8 cellular contexts compared by ENCODE assay signal in genomic region chr11:59667812-59668187, GRCh38. TPM values are rescaled to one million over a fixed set of nuclear protein-coding genes. Genes with fewer than 3 reads are reported as not detected.
DNase-seq lines count a peak whose midpoint lies in the region; TF ChIP-seq lines count a peak whose summit lies in the region.

No MANE protein-coding gene starts in this region.

- DNase-seq in SJCRH30 (no peak), fibroblast of pulmonary artery (ENCODE audit: low read depth) (no peak), prostate gland (ENCODE audit: low spot score) (no peak), NOMO-1 treated with DMSO at 0.1 percent for 48 hours (lab: John Stamatoyannopoulos, UW; ENCODE audit: unreplicated experiment) (no peak), NCI-H1092 treated with DMSO at 0.1 percent for 48 hours (lab: John Stamatoyannopoulos, UW) (no peak), NCI-H1105 (lab: John Stamatoyannopoulos, UW) (no peak), NCI-H2171 treated with DMSO at 0.1 percent for 48 hours (lab: John Stamatoyannopoulos, UW) (no peak)

- H3K9me3 ChIP-seq in SJCRH30 (replicated peaks): no peaks in the 10 kb centered on the region
- H3K9me3 ChIP-seq in prostate gland: no peaks in the 10 kb centered on the region

- peak overlapping the region; percentile 95 for H3K4me3 ChIP-seq in GM08714 (ENCODE audit: low read length)
- H3K4me3 ChIP-seq in SJCRH30: peak overlapping the region; percentile 63
- H3K4me3 ChIP-seq in fibroblast of pulmonary artery (replicated peaks; ENCODE audit: low read depth, low read length): peak overlapping the region; percentile 89
- H3K4me3 ChIP-seq in prostate gland: peak overlapping the region; percentile 68 to 83

- H3K36me3 ChIP-seq in SJCRH30 (peaks cover 30% of the 10 kb centered on the region), prostate gland (no peaks in the 10 kb centered on the region)

- peaks cover 5% of the 10 kb centered on the region; the same call in 1 of the 2 replicates for H3K4me1 ChIP-seq in SJCRH30
- H3K4me1 ChIP-seq in prostate gland (replicated peaks): peaks cover 8% of the 10 kb centered on the region

- TF ChIP-seq POLR2A in prostate gland (IDR thresholded peaks at IDR 0.05): no peak

- intact Hi-C loops in prostate gland (cut with DNase I): loop anchor here (2.0 to 10.0 kb wide), 3 partner anchors 87 to 137 kb away; partner anchors contain the start of gene STX3

- 28% methylated on average over 3 of the region's 3 CpGs for WGBS in prostate gland

- TF ChIP-seq CTCF in fibroblast of pulmonary artery (IDR thresholded peaks at IDR 0.05; ENCODE audit: low read length, missing control alignments) (no peak), prostate gland (IDR thresholded peaks at IDR 0.05) (no peak)

- H3K27ac ChIP-seq in SJCRH30: no peak overlapping the region
- no peak overlapping the region for H3K27ac ChIP-seq in prostate gland

- H3K27me3 ChIP-seq in SJCRH30: no peaks in the 10 kb centered on the region
- no peaks in the 10 kb centered on the region for H3K27me3 ChIP-seq in prostate gland (replicated peaks; ENCODE audit: insufficient read depth)

RNA-seq across cellular contexts. Expression of gene PATL1, which starts 1.0 kb away (rescaled TPM):
- 27.5 and 31.2 TPM in 2 replicates for total RNA-seq in SJCRH30 (2014; rRNA removed; shearing (Covaris generic))
- total RNA-seq in prostate gland: 10 to 100 TPM; 10.3 to 26.2 TPM

RNA-seq across cellular contexts. Expression of gene OR10V1, which starts 45.8 kb away (rescaled TPM):
- not detected in 2 replicates for total RNA-seq in SJCRH30 (2014; rRNA removed; shearing (Covaris generic))
- not detected for total RNA-seq in prostate gland

RNA-seq across cellular contexts. Expression of gene OSBP, which starts 52.2 kb away (rescaled TPM):
- 17.2 and 20.0 TPM in 2 replicates for total RNA-seq in SJCRH30 (2014; rRNA removed; shearing (Covaris generic))
- total RNA-seq in prostate gland: 10 to 100 TPM; 46.1 to 49.0 TPM
